In genomic region chr10:77639756-77640155, GRCh38 we compare ENCODE assay signal across 20 cellular contexts. TPM values are rescaled to one million over a fixed set of nuclear protein-coding genes. Genes with fewer than 3 reads are reported as not detected.
DNase-seq lines count a peak whose midpoint lies in the region; ATAC-seq and TF ChIP-seq lines count a peak whose summit lies in the region.
"Had no signal": no experiment of that assay in that cellular context is flagged by ENCODE, and none has a peak within 500 bp of the region (broad histone marks: within the 10 kb centered on the region; RNA-seq: fewer than 3 reads in every experiment).

No MANE protein-coding gene starts in this region.

- H3K9me3 Mint-ChIP-seq in WTC11: peaks cover 7% of the 10 kb centered on the region
- no peaks in the 10 kb centered on the region for H3K9me3 Mint-ChIP-seq in stimulated activated naive B cell treated with anti-CD40 and anti-IgM and Interleukin-4, amounts not matched to agents 10 μg/mL and 1 μg/mL and 100 μg/mL, for 72 hours
- H3K9me3 Mint-ChIP-seq: CD4-positive, alpha-beta memory T cell had no signal

- TF ChIP-seq CTCF in WTC11 (IDR thresholded peaks at IDR 0.05) (no peak), gastroesophageal sphincter (IDR thresholded peaks at IDR 0.05) (no peak), sigmoid colon (IDR thresholded peaks at IDR 0.05) (no peak)

- ATAC-seq in WTC11: no peak
- ATAC-seq in gastroesophageal sphincter: no peak
- ATAC-seq in SK-N-SH treated with all-trans-retinoic acid at 6 μM for 48 hours: no peak
- no peak for ATAC-seq in stimulated activated naive B cell treated with anti-CD40 and anti-IgM and Interleukin-4, amounts not matched to agents 10 μg/mL and 1 μg/mL and 100 μg/mL, for 72 hours (replicated peaks)
- ATAC-seq in HG03460 (IDR thresholded peaks at IDR 0.05; ENCODE audit: unreplicated experiment): no peak

- H3K36me3 Mint-ChIP-seq in WTC11: peaks cover 5% of the 10 kb centered on the region
- H3K36me3 Mint-ChIP-seq in stimulated activated naive B cell treated with anti-CD40 and anti-IgM and Interleukin-4, amounts not matched to agents 10 μg/mL and 1 μg/mL and 100 μg/mL, for 72 hours: no peaks in the 10 kb centered on the region
- H3K36me3 Mint-ChIP-seq: CD4-positive, alpha-beta memory T cell had no signal

- peak overlapping the region; percentile 73; the same call in 1 of the 2 replicates for H3K4me3 Mint-ChIP-seq in WTC11
- no peak overlapping the region for H3K4me3 Mint-ChIP-seq in stimulated activated naive B cell treated with anti-CD40 and anti-IgM and Interleukin-4, amounts not matched to agents 10 μg/mL and 1 μg/mL and 100 μg/mL, for 72 hours

- H3K4me1 ChIP-seq in gastroesophageal sphincter: peaks cover 2 to 54% (median 22%) of the 10 kb centered on the region in 3 donors
- H3K4me1 ChIP-seq in sigmoid colon: peaks cover 0 to 45% (median 33%) of the 10 kb centered on the region in 4 donors

- DNase-seq in WTC11 (ENCODE audit: low spot score) (no peak), sigmoid colon (no peak)
- no peak for DNase-seq in stimulated activated naive B cell treated with anti-CD40 and anti-IgM and Interleukin-4, amounts not matched to agents 10 μg/mL and 1 μg/mL and 100 μg/mL, for 72 hours
- DNase-seq in stimulated activated CD4-positive, alpha-beta T cell treated with anti-CD3 and anti-CD28 coated beads, Interleukin-15, amount 100 ng/mL, for 24 hours: no peak
- DNase-seq: Caco-2; CD4-positive, alpha-beta memory T cell; GOT3; HCEC 1CT; Kasumi-1; NCI-H1694 treated with DMSO at 0.1 percent for 48 hours; NCI-H2081 treated with DMSO at 0.1 percent for 48 hours; NCI-H446; NCI-H526; OCI-M1; Right ventricle myocardium superior had no signal

- H3K27me3 ChIP-seq in gastroesophageal sphincter (peaks cover 35% of the 10 kb centered on the region), sigmoid colon (peaks cover 0 to 10% (median 0%) of the 10 kb centered on the region in 3 donors)

- H3K27ac ChIP-seq in gastroesophageal sphincter (peak overlapping the region in 3 of 4 donors; percentile 91 to 95 (median 92)), sigmoid colon (peak overlapping the region in 3 of 4 donors; percentile 86 to 93 (median 87))
- H3K27ac ChIP-seq: BLaER1 had no signal

- CTCF ChIA-PET in WTC11 (lab: Charles Lee): interaction anchor here (0.9 to 6.5 kb wide), 4 partner anchors 72 to 474 kb away, joined by 3 to 50 read pairs (median 9); no protein-coding TSS in a partner anchor

- TF ChIP-seq EP300 in gastroesophageal sphincter (IDR thresholded peaks at IDR 0.05): no peak
- no peak for TF ChIP-seq EP300 in sigmoid colon (IDR thresholded peaks at IDR 0.05)

- 74 to 92% methylated on average over 2 to 3 of the region's 3 CpGs for WGBS in gastroesophageal sphincter (ENCODE audit: low coverage in 1 of 2), 2 donors
- 62 to 63% methylated on average over 3 of the region's 3 CpGs for WGBS in sigmoid colon, 2 donors

- no peaks in the 10 kb centered on the region for H3K9me3 ChIP-seq in gastroesophageal sphincter
- H3K9me3 ChIP-seq in sigmoid colon: no peaks in the 10 kb centered on the region
- H3K9me3 ChIP-seq: BLaER1, Caco-2 had no signal

- no peak overlapping the region for H3K4me3 ChIP-seq in gastroesophageal sphincter
- no peak overlapping the region for H3K4me3 ChIP-seq in sigmoid colon

- TF ChIP-seq POLR2A in gastroesophageal sphincter (IDR thresholded peaks at IDR 0.05): no peak
- TF ChIP-seq POLR2A in sigmoid colon (IDR thresholded peaks at IDR 0.05): no peak

- H3K36me3 ChIP-seq in gastroesophageal sphincter (no peaks in the 10 kb centered on the region), sigmoid colon (no peaks in the 10 kb centered on the region)
- H3K36me3 ChIP-seq: BLaER1 had no signal

- intact Hi-C loops in sigmoid colon (cut with DNase I): loop anchor here (2.0 to 5.0 kb wide), 5 partner anchors 82 to 475 kb away; no protein-coding TSS in a partner anchor

- POLR2A ChIA-PET in WTC11 (lab: Charles Lee): no interaction called here

- peaks cover 64% of the 10 kb centered on the region for H3K27me3 Mint-ChIP-seq in WTC11 (ENCODE audit: low read depth)
- H3K27me3 Mint-ChIP-seq in stimulated activated naive B cell treated with anti-CD40 and anti-IgM and Interleukin-4, amounts not matched to agents 10 μg/mL and 1 μg/mL and 100 μg/mL, for 72 hours: peaks cover 59 to 62% of the 10 kb centered on the region in 2 donors

- H3K27ac Mint-ChIP-seq in WTC11: no peak overlapping the region
- no peak overlapping the region for H3K27ac Mint-ChIP-seq in stimulated activated naive B cell treated with anti-CD40 and anti-IgM and Interleukin-4, amounts not matched to agents 10 μg/mL and 1 μg/mL and 100 μg/mL, for 72 hours
- H3K27ac Mint-ChIP-seq: CD4-positive, alpha-beta memory T cell had no signal

- peaks cover 28% of the 10 kb centered on the region for H3K4me1 Mint-ChIP-seq in WTC11
- H3K4me1 Mint-ChIP-seq in stimulated activated naive B cell treated with anti-CD40 and anti-IgM and Interleukin-4, amounts not matched to agents 10 μg/mL and 1 μg/mL and 100 μg/mL, for 72 hours: peaks cover 14 to 24% of the 10 kb centered on the region in 2 donors

TF ChIP-seq in WTC11, 78 proteins besides CTCF, POLR2A, EP300 and RAD21 (continues in another document):
- TF ChIP-seq GRHL2 (CRISPR knock-in tag; IDR thresholded peaks at IDR 0.05; ENCODE audit: insufficient replicate concordance, severe bottlenecking): no peak
- no peak for TF ChIP-seq NR2C2 (CRISPR knock-in tag; IDR thresholded peaks at IDR 0.05)
- TF ChIP-seq USF1 (CRISPR knock-in tag; IDR thresholded peaks at IDR 0.05): no peak
- TF ChIP-seq STAT6 (CRISPR knock-in tag; conservative IDR thresholded peaks at IDR 0.05; ENCODE audit: low read depth): no peak

TF ChIP-seq in SK-N-SH treated with all-trans-retinoic acid at 6 μM for 48 hours, 23 proteins besides CTCF, POLR2A, EP300 and RAD21 (continues in another document):
- no peak for TF ChIP-seq CSRNP3 (CRISPR knock-in tag; IDR thresholded peaks at IDR 0.05)
- no peak for TF ChIP-seq CREB5 (CRISPR knock-in tag; IDR thresholded peaks at IDR 0.05; ENCODE audit: low read depth)
- no peak for TF ChIP-seq PATZ1 (CRISPR knock-in tag; IDR thresholded peaks at IDR 0.05; ENCODE audit: borderline replicate concordance)
- no peak for TF ChIP-seq PPARA (CRISPR knock-in tag; IDR thresholded peaks at IDR 0.05; ENCODE audit: borderline replicate concordance)
- TF ChIP-seq TCF4 (CRISPR knock-in tag; IDR thresholded peaks at IDR 0.05; ENCODE audit: borderline replicate concordance): no peak
- TF ChIP-seq OSR1 (CRISPR knock-in tag; IDR thresholded peaks at IDR 0.05): no peak
- TF ChIP-seq ZFP3 (CRISPR knock-in tag; IDR thresholded peaks at IDR 0.05): no peak
- no peak for TF ChIP-seq POU6F1 (CRISPR knock-in tag; IDR thresholded peaks at IDR 0.05; ENCODE audit: borderline replicate concordance, low read depth)

RNA-seq across cellular contexts. Expression of gene KCNMA1, which starts 2.1 kb away (rescaled TPM):
- total RNA-seq in WTC11 (2021) (4.1 to 7.3 TPM (median 5.3 TPM) in 3 replicates), gastroesophageal sphincter (100 to 1,000 TPM; 168 to 389 (median 323) TPM), sigmoid colon (100 to 1,000 TPM; 256 to 427 (median 312) TPM)
- polyA plus RNA-seq in sigmoid colon: 10 to 100 TPM; 15.3 to 25.3 (median 16.8) TPM
- total RNA-seq: CD4-positive, alpha-beta memory T cell; SK-MEL-5 had no signal

Comparison
In these comparisons a context has a peak if more than half of its experiments do, and no peak if none do; other contexts are left out.
1. RNA of gene KCNMA1, which starts 2.1 kb away (total RNA-seq): 168 to 389 TPM in gastroesophageal sphincter and 256 to 427 TPM in sigmoid colon; 4.1 to 7.3 TPM in WTC11; every median in the first group is over 10 times any median in the second.